Comparison of ENCODE assay signal across 6 cellular contexts in genomic region chr11:37353192-37353591, GRCh38.
"Had no signal": no experiment of that assay in that cellular context is flagged by ENCODE, and none has a peak within 500 bp of the region (broad histone marks: within the 10 kb centered on the region; RNA-seq: fewer than 3 reads in every experiment).

No MANE protein-coding gene starts in this region.

- H3K27ac Mint-ChIP-seq: GM23338, H9, IgD-negative memory B cell had no signal

- H3K27ac ChIP-seq: HL-60 had no signal

- H3K36me3 Mint-ChIP-seq: IgD-negative memory B cell had no signal

- H3K4me2 ChIP-seq: GM23338 had no signal

- H3K4me3 ChIP-seq: GM23338 had no signal

- H3K27me3 Mint-ChIP-seq: IgD-negative memory B cell had no signal

- H3K4me1 Mint-ChIP-seq: GM23338, H9, IgD-negative memory B cell had no signal

- ATAC-seq: GM23338, HepG2 had no signal

- DNase-seq: H9, HCEC 1CT had no signal

- H2AFZ ChIP-seq: GM23338 had no signal

- H3K4me3 Mint-ChIP-seq: GM23338, H9, IgD-negative memory B cell had no signal
